In the genomic region with DNA sequence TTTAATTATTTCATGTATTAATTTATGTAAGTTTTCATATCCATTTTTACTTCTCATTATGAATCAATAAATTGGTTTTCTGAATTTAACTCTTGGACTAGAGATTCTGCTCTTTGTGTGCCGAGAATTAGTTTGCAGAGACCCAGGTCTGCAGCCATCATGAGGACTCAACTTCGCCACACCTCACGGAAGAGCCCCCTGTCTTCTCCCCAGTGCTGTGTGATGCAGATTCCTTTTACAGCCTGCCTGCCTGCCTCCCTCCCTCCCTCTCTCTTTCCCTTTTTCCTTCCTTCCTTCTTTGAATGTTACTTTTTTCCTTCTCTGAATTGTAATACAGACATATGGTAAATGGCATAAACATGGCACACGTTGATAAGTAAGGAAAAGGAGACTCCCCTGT, we compare ENCODE assay signal across 27 cellular contexts.
"Had no signal": no experiment of that assay in that cellular context is flagged by ENCODE, and none has a peak within 500 bp of the region (broad histone marks: within the 10 kb centered on the region; RNA-seq: fewer than 3 reads in every experiment).

No MANE protein-coding gene starts in this region.

- H3K36me3 Mint-ChIP-seq: neural progenitor cell; stimulated activated effector memory CD8-positive, alpha-beta T cell treated with anti-CD3 and anti-CD28 coated beads, Interleukin-12 subunit alpha, Interleukin-12 subunit beta, amount 100 ng/mL, for 72 hours; stimulated activated naive B cell treated with anti-CD40 and anti-IgM and Interleukin-4, amounts not matched to agents 10 μg/mL and 1 μg/mL and 100 μg/mL, for 72 hours had no signal

- H3K4me1 Mint-ChIP-seq: nephron; stimulated activated effector memory CD8-positive, alpha-beta T cell treated with anti-CD3 and anti-CD28 coated beads, Interleukin-12 subunit alpha, Interleukin-12 subunit beta, amount 100 ng/mL, for 72 hours; stimulated activated naive B cell treated with anti-CD40 and anti-IgM and Interleukin-4, amounts not matched to agents 10 μg/mL and 1 μg/mL and 100 μg/mL, for 72 hours had no signal

- H3K27ac Mint-ChIP-seq: nephron; neural progenitor cell; progenitor cell of endocrine pancreas; stimulated activated effector memory CD8-positive, alpha-beta T cell treated with anti-CD3 and anti-CD28 coated beads, Interleukin-12 subunit alpha, Interleukin-12 subunit beta, amount 100 ng/mL, for 72 hours; stimulated activated naive B cell treated with anti-CD40 and anti-IgM and Interleukin-4, amounts not matched to agents 10 μg/mL and 1 μg/mL and 100 μg/mL, for 72 hours; stimulated activated naive CD8-positive, alpha-beta T cell treated with anti-CD3 and anti-CD28 coated beads, Interleukin-15, Interleukin-2, amounts not matched to agents 100 ng/mL and 50 ng/mL, for 24 hours had no signal

- DNase-seq: occipital lobe; ovary; posterior cingulate gyrus; psoas muscle; right cardiac atrium; right lobe of liver; sigmoid colon; small intestine; stimulated activated CD4-positive, alpha-beta T cell treated with anti-CD3 and anti-CD28 coated beads, Interleukin-15, amount 100 ng/mL, for 24 hours; stimulated activated CD4-positive, alpha-beta T cell treated with anti-CD3 and anti-CD28 coated beads, Interleukin-2, amount 100 ng/mL, for 24 hours; stimulated activated CD4-positive, alpha-beta T cell treated with anti-CD3 and anti-CD28 coated beads, Interleukin-2, amount 100 ng/mL, for 48 hours; stimulated activated CD4-positive, alpha-beta T cell treated with anti-CD3 and anti-CD28 coated beads, Interleukin-4, amount 100 ng/mL, for 24 hours; stimulated activated naive B cell treated with anti-CD40 and anti-IgM and Interleukin-4, amounts not matched to agents 10 μg/mL and 1 μg/mL and 100 μg/mL, for 72 hours; stimulated activated naive CD4-positive, alpha-beta T cell treated with Interleukin-2 at 50 U/mL for 16 hours; stomach; thyroid gland; trophoblast cell; upper lobe of left lung had no signal

- ATAC-seq: psoas muscle; right cardiac atrium; right lobe of liver; stimulated activated effector memory CD8-positive, alpha-beta T cell treated with anti-CD3 and anti-CD28 coated beads, Interleukin-12 subunit alpha, Interleukin-12 subunit beta, amount 100 ng/mL, for 72 hours; stimulated activated naive B cell treated with anti-CD40 and anti-IgM and Interleukin-4, amounts not matched to agents 10 μg/mL and 1 μg/mL and 100 μg/mL, for 72 hours had no signal

- H3K9ac ChIP-seq: neural progenitor cell, parathyroid adenoma had no signal

- H3K9me3 ChIP-seq: ovary, psoas muscle, right lobe of liver, sigmoid colon, thoracic aorta, thyroid gland, tibial nerve, upper lobe of left lung, vagina had no signal

- H3K36me3 ChIP-seq: neural progenitor cell, ovary, right lobe of liver, sigmoid colon, stomach, thoracic aorta, thyroid gland, tibial nerve, upper lobe of left lung, vagina had no signal

- H3K27me3 Mint-ChIP-seq: progenitor cell of endocrine pancreas had no signal

- H3K4me3 ChIP-seq: neural progenitor cell, ovary, psoas muscle, right lobe of liver, sigmoid colon, stomach, thoracic aorta, thyroid gland, tibial nerve, upper lobe of left lung, vagina had no signal

- H3K4me1 ChIP-seq: parathyroid adenoma, psoas muscle, right lobe of liver, sigmoid colon, stomach, thyroid gland, tibial nerve, upper lobe of left lung, vagina had no signal

- H3K27ac ChIP-seq: neural progenitor cell, ovary, parathyroid adenoma, psoas muscle, right lobe of liver, sigmoid colon, stomach, thoracic aorta, thyroid gland, tibial nerve, upper lobe of left lung, vagina had no signal

- H3K27me3 ChIP-seq: neural progenitor cell, ovary, thyroid gland, tibial nerve, upper lobe of left lung, vagina had no signal

- H3K4me3 Mint-ChIP-seq: nephron; neural progenitor cell; stimulated activated effector memory CD8-positive, alpha-beta T cell treated with anti-CD3 and anti-CD28 coated beads, Interleukin-12 subunit alpha, Interleukin-12 subunit beta, amount 100 ng/mL, for 72 hours; stimulated activated naive B cell treated with anti-CD40 and anti-IgM and Interleukin-4, amounts not matched to agents 10 μg/mL and 1 μg/mL and 100 μg/mL, for 72 hours; stimulated activated naive CD8-positive, alpha-beta T cell treated with anti-CD3 and anti-CD28 coated beads, Interleukin-15, Interleukin-2, amounts not matched to agents 100 ng/mL and 50 ng/mL, for 24 hours had no signal

- H3K9me3 Mint-ChIP-seq: nephron; stimulated activated effector memory CD8-positive, alpha-beta T cell treated with anti-CD3 and anti-CD28 coated beads, Interleukin-12 subunit alpha, Interleukin-12 subunit beta, amount 100 ng/mL, for 72 hours; stimulated activated naive CD8-positive, alpha-beta T cell treated with anti-CD3 and anti-CD28 coated beads, Interleukin-15, Interleukin-2, amounts not matched to agents 100 ng/mL and 50 ng/mL, for 24 hours had no signal
